ENCODE assay signal across 20 cellular contexts in the genomic region with DNA sequence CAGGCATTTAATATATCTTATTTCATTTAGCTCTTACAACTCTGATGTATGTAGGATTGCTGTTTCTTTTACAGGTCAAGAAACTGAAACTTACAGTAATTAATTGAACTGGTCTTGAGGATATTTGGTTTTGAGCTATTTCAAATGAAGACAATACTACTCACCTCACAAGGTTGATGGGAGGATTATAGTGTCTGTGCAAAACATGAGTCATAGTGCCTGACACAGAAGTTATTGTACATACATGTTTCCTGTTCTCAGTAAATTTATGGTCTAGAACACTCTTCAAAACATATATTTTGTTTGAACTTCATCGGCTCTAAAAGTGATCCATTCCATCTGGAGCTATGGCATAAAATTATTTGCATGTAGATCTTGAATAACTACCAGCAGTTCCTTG.
A peak's percentile ranks its signal among the peaks of the same experiment; 100 is the strongest.
DNase-seq lines count a peak whose midpoint lies in the region; ATAC-seq and TF ChIP-seq lines count a peak whose summit lies in the region.
"Had no signal": no experiment of that assay in that cellular context is flagged by ENCODE, and none has a peak within 500 bp of the region (broad histone marks: within the 10 kb centered on the region; RNA-seq: fewer than 3 reads in every experiment).

No MANE protein-coding gene starts in this region.

- H3K4me1 ChIP-seq in tibial artery: no peaks in the 10 kb centered on the region

- H3K27me3 ChIP-seq in tibial artery: peaks cover 0 to 4% of the 10 kb centered on the region in 2 donors
- H3K27me3 ChIP-seq: MG63, neural progenitor cell had no signal

- peaks cover 54% of the 10 kb centered on the region for H3K4me1 Mint-ChIP-seq in nephron
- no peaks in the 10 kb centered on the region for H3K4me1 Mint-ChIP-seq in activated CD8-positive, alpha-beta T cell treated with anti-CD3 and anti-CD28 coated beads, Interleukin-2, amount 10 ng/mL, durations not matched to agents 7 days and 5 days (ENCODE audit: low read depth)
- H3K4me1 Mint-ChIP-seq: activated CD4-positive, alpha-beta T cell treated with anti-CD3 and anti-CD28 coated beads, Interleukin-2, amount 10 ng/mL, durations not matched to agents 7 days and 5 days; CD8-positive, alpha-beta memory T cell had no signal

- intact Hi-C loops in tibial artery (cut with DNase I; ENCODE audit: low total_unique reads): no loop called here

- H3K27ac Mint-ChIP-seq in nephron: peak overlapping the region; percentile 12 to 73 (median 55)
- no peak overlapping the region for H3K27ac Mint-ChIP-seq in activated CD8-positive, alpha-beta T cell treated with anti-CD3 and anti-CD28 coated beads, Interleukin-2, amount 10 ng/mL, durations not matched to agents 7 days and 5 days
- H3K27ac Mint-ChIP-seq: activated CD4-positive, alpha-beta T cell treated with anti-CD3 and anti-CD28 coated beads, Interleukin-2, amount 10 ng/mL, durations not matched to agents 7 days and 5 days; CD8-positive, alpha-beta memory T cell; progenitor cell of endocrine pancreas had no signal

- TF ChIP-seq CTCF in nephron (IDR thresholded peaks at IDR 0.05; ENCODE audit: unreplicated experiment in 3 of 3) (no peak), tibial artery (IDR thresholded peaks at IDR 0.05) (no peak)

- H3K9me3 Mint-ChIP-seq in nephron: no peaks in the 10 kb centered on the region
- H3K9me3 Mint-ChIP-seq in activated CD8-positive, alpha-beta T cell treated with anti-CD3 and anti-CD28 coated beads, Interleukin-2, amount 10 ng/mL, durations not matched to agents 7 days and 5 days (ENCODE audit: insufficient read depth): no peaks in the 10 kb centered on the region
- H3K9me3 Mint-ChIP-seq: activated CD4-positive, alpha-beta T cell treated with anti-CD3 and anti-CD28 coated beads, Interleukin-2, amount 10 ng/mL, durations not matched to agents 7 days and 5 days; CD8-positive, alpha-beta memory T cell had no signal

- DNase-seq in DMS53 (lab: John Stamatoyannopoulos, UW): peak; percentile 26
- DNase-seq in NCI-H69 (lab: John Stamatoyannopoulos, UW): peak; percentile 49
- no peak for DNase-seq in caudate nucleus (lab: John Stamatoyannopoulos, UW)
- DNase-seq in activated CD8-positive, alpha-beta T cell treated with anti-CD3 and anti-CD28 coated beads, Interleukin-2, amount 10 ng/mL, durations not matched to agents 7 days and 5 days: no peak
- no peak for DNase-seq in tibial artery
- DNase-seq: activated CD4-positive, alpha-beta T cell treated with anti-CD3 and anti-CD28 coated beads, Interleukin-2, amount 10 ng/mL, durations not matched to agents 7 days and 5 days; activated CD8-positive, alpha-beta memory T cell treated with anti-CD3 and anti-CD28 coated beads, Interleukin-2, amount 50 U/mL, for 48 hours; activated gamma-delta T cell; CD8-positive, alpha-beta memory T cell; NCI-H1694; stimulated activated CD4-positive, alpha-beta T cell treated with anti-CD3 and anti-CD28 coated beads, Interleukin-2, amount 100 ng/mL, for 24 hours; stimulated activated naive CD4-positive, alpha-beta T cell had no signal

- H3K4me3 Mint-ChIP-seq in nephron: no peak overlapping the region
- H3K4me3 Mint-ChIP-seq in activated CD8-positive, alpha-beta T cell treated with anti-CD3 and anti-CD28 coated beads, Interleukin-2, amount 10 ng/mL, durations not matched to agents 7 days and 5 days: no peak overlapping the region
- H3K4me3 Mint-ChIP-seq: activated CD4-positive, alpha-beta T cell treated with anti-CD3 and anti-CD28 coated beads, Interleukin-2, amount 10 ng/mL, durations not matched to agents 7 days and 5 days; CD8-positive, alpha-beta memory T cell; neural progenitor cell had no signal

- CTCF ChIA-PET in activated CD8-positive, alpha-beta T cell treated with anti-CD3 and anti-CD28 coated beads, Interleukin-2, amount 10 ng/mL, durations not matched to agents 7 days and 5 days (lab: Charles Lee): interaction anchor here (0.5 kb wide), 1 partner anchor 72 kb away, joined by 3 read pairs; no protein-coding TSS in a partner anchor

- no peak overlapping the region for H3K4me3 ChIP-seq in tibial artery
- H3K4me3 ChIP-seq: MG63, neural progenitor cell, thoracic aorta had no signal

- H3K36me3 Mint-ChIP-seq in nephron (ENCODE audit: low read depth): peaks cover 5% of the 10 kb centered on the region
- no peaks in the 10 kb centered on the region for H3K36me3 Mint-ChIP-seq in activated CD8-positive, alpha-beta T cell treated with anti-CD3 and anti-CD28 coated beads, Interleukin-2, amount 10 ng/mL, durations not matched to agents 7 days and 5 days (ENCODE audit: low read depth)
- H3K36me3 Mint-ChIP-seq: CD8-positive, alpha-beta memory T cell had no signal

- H3K36me3 ChIP-seq in tibial artery: no peaks in the 10 kb centered on the region
- H3K36me3 ChIP-seq: MG63, neural progenitor cell, thoracic aorta had no signal

- H3K27me3 Mint-ChIP-seq in nephron (ENCODE audit: low read depth): no peaks in the 10 kb centered on the region
- H3K27me3 Mint-ChIP-seq in activated CD8-positive, alpha-beta T cell treated with anti-CD3 and anti-CD28 coated beads, Interleukin-2, amount 10 ng/mL, durations not matched to agents 7 days and 5 days (ENCODE audit: low read depth): peaks cover 19% of the 10 kb centered on the region
- H3K27me3 Mint-ChIP-seq: progenitor cell of endocrine pancreas had no signal

- ATAC-seq in HG02759 (IDR thresholded peaks at IDR 0.05; ENCODE audit: unreplicated experiment) (no peak), GM19455 (IDR thresholded peaks at IDR 0.05; ENCODE audit: unreplicated experiment) (no peak)
- ATAC-seq in activated CD8-positive, alpha-beta T cell treated with anti-CD3 and anti-CD28 coated beads, Interleukin-2, amount 10 ng/mL, durations not matched to agents 7 days and 5 days: no peak
- ATAC-seq: HCT116 had no signal

- H3K9me3 ChIP-seq in tibial artery: no peaks in the 10 kb centered on the region
- H3K9me3 ChIP-seq: MG63, thoracic aorta had no signal

- POLR2A ChIA-PET in activated CD8-positive, alpha-beta T cell treated with anti-CD3 and anti-CD28 coated beads, Interleukin-2, amount 10 ng/mL, durations not matched to agents 7 days and 5 days (lab: Charles Lee): no interaction called here

- H3K27ac ChIP-seq in caudate nucleus (ENCODE audit: low read depth, low read length) (peak overlapping the region; percentile 15), tibial artery (no peak overlapping the region)
- H3K27ac ChIP-seq: thoracic aorta had no signal

Comparison
In these comparisons a context has a peak if more than half of its experiments do, and no peak if none do; other contexts are left out.
1. DNase-seq: peak in DMS53 (single experiment) and NCI-H69 (single experiment); none in caudate nucleus (0 of 61), activated CD8-positive, alpha-beta T cell treated with anti-CD3 and anti-CD28 coated beads, Interleukin-2, amount 10 ng/mL, durations not matched to agents 7 days and 5 days (single experiment) and tibial artery (0 of 2).